Comparison of ENCODE assay signal across 9 cellular contexts in the genomic region with DNA sequence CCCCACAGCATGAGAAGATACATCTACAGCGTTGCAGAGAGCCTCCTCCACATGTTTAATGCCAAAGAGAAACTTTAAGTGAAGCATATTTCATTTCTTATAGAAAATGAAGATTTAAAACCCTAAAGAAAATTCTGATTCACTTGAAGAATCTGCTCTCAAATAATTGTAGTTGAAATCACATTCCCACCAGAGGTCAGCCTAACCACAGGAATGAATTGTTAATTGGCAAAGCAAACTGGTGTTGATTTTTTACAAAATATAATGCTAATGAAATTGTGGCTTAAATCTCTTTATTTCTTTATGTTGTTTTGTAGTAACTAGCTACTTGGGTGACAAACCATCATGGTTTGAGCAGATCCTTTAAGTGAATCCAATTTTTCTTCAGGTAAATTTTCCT. TPM values are rescaled to one million over a fixed set of nuclear protein-coding genes. Genes with fewer than 3 reads are reported as not detected.
DNase-seq lines count a peak whose midpoint lies in the region; ATAC-seq, FAIRE-seq and TF ChIP-seq lines count a peak whose summit lies in the region.
"Had no signal": no experiment of that assay in that cellular context is flagged by ENCODE, and none has a peak within 500 bp of the region (broad histone marks: within the 10 kb centered on the region; RNA-seq: fewer than 3 reads in every experiment).

No MANE protein-coding gene starts in this region.

- H4K20me1 ChIP-seq in KMS-11 (ENCODE audit: insufficient read depth) (0 out of 2 replicates have a peak, but pooled peaks cover 3% of the 10 kb centered on the region), K562 (replicated peaks; ENCODE audit: control insufficient read depth, insufficient read depth, low read length) (no peaks in the 10 kb centered on the region)

- intact Hi-C loops in K562 (cut with micrococcal nuclease) = loop anchor here (10.0 kb wide), 1 partner anchor 310 kb away; no protein-coding TSS in a partner anchor

- 7% methylated on average over 1 of the region's 1 CpG for WGBS in K562 (ENCODE audit: insufficient coverage, low coverage, missing lambda C conversion rate)

- H3K4me1 ChIP-seq in KMS-11 (ENCODE audit: low read depth, poor library complexity, severe bottlenecking) (peaks cover 20% of the 10 kb centered on the region), K562 (replicated peaks in 1 of 2; ENCODE audit: control insufficient read depth in 2 of 2, insufficient read depth in 2 of 2, low read length in 2 of 2) (no peaks in the 10 kb centered on the region)
- H3K4me1 ChIP-seq: SJSA1 had no signal

- in situ Hi-C loops in K562 (cut with MboI) = no loop called here

- no peak for ATAC-seq in K562
- no peak for ATAC-seq in GM21825 (IDR thresholded peaks at IDR 0.05; ENCODE audit: unreplicated experiment)
- no peak for ATAC-seq in HG03175 (IDR thresholded peaks at IDR 0.05; ENCODE audit: unreplicated experiment)
- no peak for ATAC-seq in GM21381 (IDR thresholded peaks at IDR 0.05; ENCODE audit: unreplicated experiment)

- no peak overlapping the region for H3K9ac ChIP-seq in KMS-11
- no peak overlapping the region for H3K9ac ChIP-seq in K562 (ENCODE audit: insufficient read depth in 1 of 2, low read depth in 2 of 2, low read length in 2 of 2)

- no peaks in the 10 kb centered on the region for H3K79me2 ChIP-seq in KMS-11 (ENCODE audit: insufficient read depth, low read depth)
- H3K79me2 ChIP-seq in K562 (ENCODE audit: control insufficient read depth, insufficient read depth, low read length) = no peaks in the 10 kb centered on the region

- peak; percentile 46; the same call in 1 of the 2 replicates for TF ChIP-seq CTCF in KMS-11 (conservative IDR thresholded peaks at IDR 0.05; ENCODE audit: low read depth, low read length)
- TF ChIP-seq CTCF in K562 (IDR thresholded peaks at IDR 0.05 in 2 of 3, conservative IDR thresholded peaks at IDR 0.05 in 1 of 3; ENCODE audit: insufficient read depth in 2 of 3, low read depth in 1 of 3, low read length in 3 of 3) = no peak

- H3K27me3 ChIP-seq in KMS-11 (ENCODE audit: insufficient read depth, low read depth) (no peaks in the 10 kb centered on the region), K562 (ENCODE audit: control insufficient read depth in 2 of 2, insufficient read depth in 2 of 2, low read length in 2 of 2) (no peaks in the 10 kb centered on the region)
- H3K27me3 ChIP-seq: SJSA1 had no signal

- H2AFZ ChIP-seq in KMS-11 (ENCODE audit: low read depth) = no peak overlapping the region
- H2AFZ ChIP-seq in K562 (ENCODE audit: low read depth, low read length) = no peak overlapping the region

- no peaks in the 10 kb centered on the region; the same call in 1 of the 2 replicates for H3K9me3 ChIP-seq in K562 (replicated peaks; ENCODE audit: control insufficient read depth, insufficient read depth, low read depth, low read length)
- H3K9me3 ChIP-seq: SJSA1 had no signal

- no peak overlapping the region for H3K4me2 ChIP-seq in KMS-11
- no peak overlapping the region for H3K4me2 ChIP-seq in K562 (ENCODE audit: insufficient read depth, low read length)

- DNase-seq in DMS 273 (lab: John Stamatoyannopoulos, UW; ENCODE audit: unreplicated experiment) = peak; percentile 65
- DNase-seq in DMS 273 treated with DMSO at 0.1 percent for 48 hours (lab: John Stamatoyannopoulos, UW) = no peak
- DNase-seq in K562 (ENCODE audit: extremely low read depth in 1 of 4, low spot score in 3 of 4) = peak in 1 of 4 experiments; percentile 5
- peak; percentile 25 for DNase-seq in middle frontal gyrus (ENCODE audit: extremely low spot score, low spot score)

- no peaks in the 10 kb centered on the region for H3K36me3 ChIP-seq in KMS-11 (ENCODE audit: insufficient read depth)
- H3K36me3 ChIP-seq in K562 (ENCODE audit: control insufficient read depth, insufficient read depth, low read length) = no peaks in the 10 kb centered on the region
- H3K36me3 ChIP-seq: SJSA1 had no signal

- TF ChIP-seq EP300 in K562 (IDR thresholded peaks at IDR 0.05; ENCODE audit: low read length) = no peak

- 0 out of 4 replicates have a peak, but pooled peaks have one; percentile 12 to 20 for TF ChIP-seq RAD21 in K562 (CRISPR knock-in tag; conservative IDR thresholded peaks at IDR 0.05 in 1 of 2, IDR thresholded peaks at IDR 0.05 in 1 of 2)

- BruUV-seq in K562 (replicated peaks; lab: Mats Ljungman, UMichigan) = no TSS peak

- H3K27ac ChIP-seq in KMS-11 = no peak overlapping the region
- no peak overlapping the region for H3K27ac ChIP-seq in K562 (ENCODE audit: extremely low read depth, low read depth, low read length)
- H3K27ac ChIP-seq: SJSA1 had no signal

- FAIRE-seq in K562 (lab: Jason Lieb, UNC) = no peak

- POLR2A ChIA-PET in K562 (lab: Yijun Ruan, JAX) = no interaction called here

- CTCF ChIA-PET in K562 (lab: Yijun Ruan, JAX; ENCODE audit: low intra/inter-chr PET ratio) = interaction anchor here (0.7 kb wide), 1 partner anchor 306 kb away, joined by 3 read pairs; no protein-coding TSS in a partner anchor

- no peaks in the 10 kb centered on the region for H3K9me1 ChIP-seq in K562 (ENCODE audit: control insufficient read depth, insufficient read depth, low read length)

- H3K4me3 ChIP-seq in KMS-11 (IDR thresholded peaks at IDR 0.05; ENCODE audit: insufficient read depth, low read depth, low read length) = no peak overlapping the region
- no peak overlapping the region for H3K4me3 ChIP-seq in K562
- H3K4me3 ChIP-seq: SJSA1 had no signal

- no peak for TF ChIP-seq POLR2A in K562 (conservative IDR thresholded peaks at IDR 0.05)

TF ChIP-seq in K562, 482 proteins besides CTCF, POLR2A, EP300 and RAD21:
- TF ChIP-seq FOXO4 (CRISPR knock-in tag; IDR thresholded peaks at IDR 0.05) = no peak
- TF ChIP-seq ZNF507 (tag; conservative IDR thresholded peaks at IDR 0.05) = no peak
- no peak for TF ChIP-seq ZNF445 (CRISPR knock-in tag; IDR thresholded peaks at IDR 0.05; ENCODE audit: low read depth)
- TF ChIP-seq HCFC1 (IDR thresholded peaks at IDR 0.05; ENCODE audit: low read depth, low read length) = no peak
- TF ChIP-seq ZNF780A (CRISPR knock-in tag; IDR thresholded peaks at IDR 0.05) = no peak
- no peak for TF ChIP-seq ZNF77 (CRISPR knock-in tag; IDR thresholded peaks at IDR 0.05)
- no peak for TF ChIP-seq TCF7L2 (IDR thresholded peaks at IDR 0.05; ENCODE audit: low read depth, low read length)

RNA-seq across cellular contexts. Expression of gene WDR17, which starts 31.1 kb away (rescaled TPM):
- not detected in 2 replicates for total RNA-seq in K562 (2011; cell fraction: chromatin; rRNA removed; ENCODE audit: low replicate concordance)
- not detected in 2 replicates for total RNA-seq in K562 (2011; cell fraction: nucleolus; rRNA removed)
- not detected in 2 replicates for total RNA-seq in K562 (2011; cell fraction: nucleoplasm; rRNA removed)
- not detected in 2 replicates for total RNA-seq in K562 (2014; rRNA removed)
- total RNA-seq in K562 (2014; rRNA removed; fragmentation: Illumina TruSeq; extraction: Trizol) = not detected in 2 replicates
- total RNA-seq in K562 (2015; rRNA removed; fragmentation: Illumina TruSeq; extraction: Trizol) = 0.04 and 0.23 TPM in 2 replicates
- total RNA-seq in K562 (2021) = 0.04 TPM in 1 of 2 replicates, not detected in the other
- polyA plus RNA-seq in K562 (2011; rRNA removed) = 0.07 TPM in 1 of 2 replicates, not detected in the other
- not detected in 2 replicates for polyA plus RNA-seq in K562 (2011; cell fraction: cytosol; rRNA removed)
- polyA plus RNA-seq in K562 (2011; cell fraction: nucleus; rRNA removed) = not detected in 2 replicates
- 0.01 and 0.07 TPM in 2 replicates for polyA plus RNA-seq in K562 (2012)
- polyA plus RNA-seq in K562 (2014; fragmentation: Illumina TruSeq; extraction: Trizol) = not detected in 2 replicates
- not detected for polyA plus RNA-seq in K562 (2014; fragmentation: Nextera tagmentation; extraction: Ambion mirVana)
- polyA plus RNA-seq in K562 (2014; rRNA removed) = not detected in 2 replicates
- polyA minus RNA-seq in K562 (2011; rRNA and poly(A)+ RNA removed) = not detected in 2 replicates
- not detected in 2 replicates for polyA minus RNA-seq in K562 (2011; cell fraction: cytosol; rRNA and poly(A)+ RNA removed)
- not detected in 2 replicates for polyA minus RNA-seq in K562 (2011; cell fraction: nucleus; rRNA and poly(A)+ RNA removed)
